ENCODE assay signal across 2 cellular contexts in genomic region chr21:32475162-32475812, GRCh38.
TF ChIP-seq lines count a peak whose summit lies in the region.

No MANE protein-coding gene starts in this region.

TF ChIP-seq in HCT116, 20 proteins besides CTCF, POLR2A, EP300 and RAD21 (continued from another document):
- TF ChIP-seq ZBTB33 (IDR thresholded peaks at IDR 0.05; ENCODE audit: extremely low read depth, insufficient replicate concordance, low read length), result no peak
- TF ChIP-seq YY1 (IDR thresholded peaks at IDR 0.05; ENCODE audit: extremely low read depth, insufficient replicate concordance, low read depth, low read length), result no peak
- TF ChIP-seq EZH2phosphoT487 (IDR thresholded peaks at IDR 0.05; ENCODE audit: borderline replicate concordance), result no peak
- no peak for TF ChIP-seq TCF7L2 (IDR thresholded peaks at IDR 0.05; ENCODE audit: borderline replicate concordance, extremely low read depth, insufficient read depth, insufficient read length)
- TF ChIP-seq CBX3 (IDR thresholded peaks at IDR 0.05; ENCODE audit: low read depth), result no peak
- TF ChIP-seq ATF3 (IDR thresholded peaks at IDR 0.05), result no peak
- TF ChIP-seq CEBPB (IDR thresholded peaks at IDR 0.05; ENCODE audit: low read depth), result no peak
- TF ChIP-seq POLR2AphosphoS5 (IDR thresholded peaks at IDR 0.05; ENCODE audit: low read depth, low read length), result no peak
- no peak for TF ChIP-seq ZFX (IDR thresholded peaks at IDR 0.05)
- no peak for TF ChIP-seq ELF1 (IDR thresholded peaks at IDR 0.05; ENCODE audit: borderline replicate concordance, low read depth)
- TF ChIP-seq SIN3A (IDR thresholded peaks at IDR 0.05; ENCODE audit: low read depth), result no peak

TF ChIP-seq in HepG2, 621 proteins besides CTCF, POLR2A, EP300 and RAD21:
- TF ChIP-seq TFDP1 (CRISPR knock-in tag; IDR thresholded peaks at IDR 0.05; ENCODE audit: borderline replicate concordance) (no peak), ZNF883 (CRISPR knock-in tag; IDR thresholded peaks at IDR 0.05; ENCODE audit: not compliant biosample characterization) (no peak), TCF7 (IDR thresholded peaks at IDR 0.05; ENCODE audit: low read depth) (no peak), ZNF652 (CRISPR knock-in tag; IDR thresholded peaks at IDR 0.05; ENCODE audit: borderline replicate concordance, low read depth) (no peak), ZBTB46 (CRISPR knock-in tag; IDR thresholded peaks at IDR 0.05; ENCODE audit: borderline replicate concordance) (no peak), CREB1 (IDR thresholded peaks at IDR 0.05) (peak; percentile 56), CREB1 (CRISPR knock-in tag; IDR thresholded peaks at IDR 0.05) (no peak), ZNF784 (CRISPR knock-in tag; IDR thresholded peaks at IDR 0.05; ENCODE audit: borderline replicate concordance) (no peak), ZNF678 (CRISPR knock-in tag; IDR thresholded peaks at IDR 0.05) (no peak), HBP1 (CRISPR knock-in tag; IDR thresholded peaks at IDR 0.05; ENCODE audit: low read depth) (no peak), ZBTB26 (CRISPR knock-in tag; IDR thresholded peaks at IDR 0.05; ENCODE audit: borderline replicate concordance) (no peak), PATZ1 (CRISPR knock-in tag; IDR thresholded peaks at IDR 0.05) (no peak), MNT (IDR thresholded peaks at IDR 0.05) (0 out of 2 replicates have a peak, but pooled peaks have one; percentile 27), ZNF383 (CRISPR knock-in tag; IDR thresholded peaks at IDR 0.05; ENCODE audit: borderline replicate concordance) (no peak)
